ENCODE assay signal across 1 cellular context in the genomic region with DNA sequence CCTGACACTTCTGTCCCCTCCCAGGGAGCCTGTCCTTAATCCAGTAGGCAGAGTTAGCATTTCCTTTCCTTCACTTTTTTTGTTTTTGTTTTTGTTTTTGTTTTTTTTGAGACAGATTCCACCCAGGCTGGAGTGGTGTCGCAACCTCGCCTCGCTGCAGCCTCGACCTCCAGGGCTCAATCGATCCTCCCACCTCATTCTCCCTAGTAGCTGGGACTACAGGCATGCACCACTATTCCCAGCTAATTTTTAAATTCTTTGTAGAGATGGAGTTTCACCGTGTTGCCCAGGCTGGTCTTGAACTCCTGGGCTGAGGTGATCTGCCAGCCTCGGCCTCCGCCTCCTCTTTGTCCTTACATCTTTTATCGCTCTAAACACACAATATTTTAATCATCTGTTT.
TF ChIP-seq lines count a peak whose summit lies in the region.

No MANE protein-coding gene starts in this region.

TF ChIP-seq in HCT116, 20 proteins besides CTCF, POLR2A, EP300 and RAD21:
- TF ChIP-seq REST (IDR thresholded peaks at IDR 0.05; ENCODE audit: low read depth) (no peak), TCF7L2 (IDR thresholded peaks at IDR 0.05; ENCODE audit: borderline replicate concordance, extremely low read depth, insufficient read depth, insufficient read length) (no peak), EZH2 (IDR thresholded peaks at IDR 0.05) (no peak), ZNF274 (IDR thresholded peaks at IDR 0.05; ENCODE audit: low read depth, low read length) (no peak), SRF (IDR thresholded peaks at IDR 0.05; ENCODE audit: low read depth) (no peak), CBX3 (IDR thresholded peaks at IDR 0.05; ENCODE audit: low read depth) (no peak), ZFX (IDR thresholded peaks at IDR 0.05) (no peak), CEBPB (IDR thresholded peaks at IDR 0.05; ENCODE audit: low read depth) (no peak), ELF1 (IDR thresholded peaks at IDR 0.05; ENCODE audit: borderline replicate concordance, low read depth) (no peak), YY1 (IDR thresholded peaks at IDR 0.05; ENCODE audit: extremely low read depth, insufficient replicate concordance, low read depth, low read length) (no peak), SIN3A (IDR thresholded peaks at IDR 0.05; ENCODE audit: low read depth) (no peak), POLR2AphosphoS5 (IDR thresholded peaks at IDR 0.05; ENCODE audit: low read depth, low read length) (no peak), MAX (IDR thresholded peaks at IDR 0.05) (no peak), FOSL1 (IDR thresholded peaks at IDR 0.05; ENCODE audit: low read depth) (no peak), SP1 (IDR thresholded peaks at IDR 0.05; ENCODE audit: low read depth) (no peak)
- TF ChIP-seq, protein P1, sequence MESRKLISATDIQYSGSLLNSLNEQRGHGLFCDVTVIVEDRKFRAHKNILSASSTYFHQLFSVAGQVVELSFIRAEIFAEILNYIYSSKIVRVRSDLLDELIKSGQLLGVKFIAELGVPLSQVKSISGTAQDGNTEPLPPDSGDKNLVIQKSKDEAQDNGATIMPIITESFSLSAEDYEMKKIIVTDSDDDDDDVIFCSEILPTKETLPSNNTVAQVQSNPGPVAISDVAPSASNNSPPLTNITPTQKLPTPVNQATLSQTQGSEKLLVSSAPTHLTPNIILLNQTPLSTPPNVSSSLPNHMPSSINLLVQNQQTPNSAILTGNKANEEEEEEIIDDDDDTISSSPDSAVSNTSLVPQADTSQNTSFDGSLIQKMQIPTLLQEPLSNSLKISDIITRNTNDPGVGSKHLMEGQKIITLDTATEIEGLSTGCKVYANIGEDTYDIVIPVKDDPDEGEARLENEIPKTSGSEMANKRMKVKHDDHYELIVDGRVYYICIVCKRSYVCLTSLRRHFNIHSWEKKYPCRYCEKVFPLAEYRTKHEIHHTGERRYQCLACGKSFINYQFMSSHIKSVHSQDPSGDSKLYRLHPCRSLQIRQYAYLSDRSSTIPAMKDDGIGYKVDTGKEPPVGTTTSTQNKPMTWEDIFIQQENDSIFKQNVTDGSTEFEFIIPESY (IDR thresholded peaks at IDR 0.05; ENCODE audit: extremely low read depth, insufficient replicate concordance, low read length) = no peak
